Comparison of ENCODE assay signal across 8 cellular contexts in the genomic region with DNA sequence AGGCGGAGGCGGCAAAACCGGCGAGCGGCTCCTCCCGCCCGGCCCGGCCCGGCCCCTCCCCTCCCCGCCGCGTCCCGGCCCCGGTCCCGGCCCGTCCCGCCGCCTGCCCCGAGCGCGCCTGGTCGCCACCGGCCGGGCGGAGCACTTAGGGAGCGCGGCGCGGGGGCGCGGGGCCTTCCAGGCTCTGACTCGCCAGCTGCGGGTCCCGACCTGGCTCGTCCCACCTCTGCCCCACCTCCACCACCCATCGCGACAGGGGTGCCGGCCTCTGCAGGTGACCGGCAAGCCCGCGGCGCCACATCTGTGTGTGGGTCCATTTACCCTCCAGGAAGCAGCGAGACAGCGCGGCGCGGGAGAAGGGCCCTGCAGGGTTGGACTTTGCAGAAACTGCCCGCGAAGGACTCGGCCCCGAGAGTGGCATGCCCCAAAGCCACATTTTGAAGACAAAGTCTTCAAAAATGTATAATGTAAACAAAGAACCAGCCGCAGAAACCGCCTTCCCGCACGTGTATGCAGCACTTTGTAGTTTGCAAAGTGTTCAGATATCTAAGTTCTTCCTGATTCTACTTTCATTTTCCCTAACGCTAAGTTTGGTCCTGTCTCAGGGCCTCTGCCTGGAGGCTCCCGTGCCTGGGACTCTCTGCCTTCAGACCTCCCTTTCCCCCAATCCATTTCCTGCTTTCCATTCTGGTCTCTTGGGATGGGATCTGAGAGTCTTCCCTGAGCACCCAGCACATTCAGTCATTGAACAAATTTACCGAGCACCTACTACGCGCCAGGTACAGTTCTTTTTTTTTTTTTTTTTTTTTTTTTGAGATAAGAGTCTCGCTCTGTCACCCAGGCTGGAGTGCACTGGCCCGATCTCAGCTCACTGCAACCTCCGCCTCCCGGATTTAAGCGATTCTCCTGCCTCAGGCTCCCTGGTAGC. TPM values are rescaled to one million over a fixed set of nuclear protein-coding genes. Genes with fewer than 3 reads are reported as not detected.
DNase-seq lines count a peak whose midpoint lies in the region; ATAC-seq and TF ChIP-seq lines count a peak whose summit lies in the region.

Gene TMCO4 (minus strand): TSS at position 40 of the 928 bp plus-strand sequence. CDS start 19,158 bp downstream, outside the sequence.

- DNase-seq in NK-92 treated with Interleukin-12 subunit alpha and Interleukin-12 subunit beta, amount 100 ng/mL, for 24 hours (lab: John Stamatoyannopoulos, UW): peak; percentile 61
- DNase-seq in NK-92 (lab: John Stamatoyannopoulos, UW; ENCODE audit: unreplicated experiment) (no peak), SK-N-SH (peak; percentile 79), Right ventricle myocardium inferior (ENCODE audit: missing footprints) (peak; percentile 77), ovary (peak; percentile 39 to 66 (median 47)), upper lobe of left lung (peak; percentile 57 to 94)

- peak within 1 kb of the TSS; percentile 90 for H3K4me3 Mint-ChIP-seq in activated naive CD8-positive, alpha-beta T cell

- TF ChIP-seq EP300 in SK-N-SH (IDR thresholded peaks at IDR 0.05; ENCODE audit: borderline replicate concordance in 1 of 2, low read depth in 1 of 2, low read length in 1 of 2) (no peak), ovary (IDR thresholded peaks at IDR 0.05) (no peak), upper lobe of left lung (IDR thresholded peaks at IDR 0.05) (no peak)

- no peaks in the 10 kb centered on the region for H4K20me1 ChIP-seq in SK-N-SH (ENCODE audit: insufficient read depth)

- peak within 1 kb of the TSS; percentile 77 for H3K4me2 ChIP-seq in SK-N-SH

- intact Hi-C loops in Right ventricle myocardium inferior (cut with DNase I) (no loop called here), ovary (cut with DNase I) (loop anchor here in 1 of 4 donors (5.0 kb wide), 1 partner anchor 82 kb away; the partner anchor contains the start of gene OTUD3)

- peak; percentile 52 for ATAC-seq in HG03432 (IDR thresholded peaks at IDR 0.05; ENCODE audit: unreplicated experiment)
- ATAC-seq in Right ventricle myocardium inferior: peak; percentile 75
- ATAC-seq in upper lobe of left lung (ENCODE audit: low FRiP score in 2 of 2): peak; percentile 38 to 87

- H2AFZ ChIP-seq in SK-N-SH (ENCODE audit: low read depth): peak within 1 kb of the TSS; percentile 95

- H3K27ac Mint-ChIP-seq in activated naive CD8-positive, alpha-beta T cell: peak within 1 kb of the TSS; percentile 96

- peaks cover 2% of the 10 kb centered on the region for H3K36me3 Mint-ChIP-seq in activated naive CD8-positive, alpha-beta T cell

- H3K9me3 Mint-ChIP-seq in activated naive CD8-positive, alpha-beta T cell (ENCODE audit: low read depth): no peaks in the 10 kb centered on the region

- H3K9me3 ChIP-seq in SK-N-SH: no peaks in the 10 kb centered on the region
- H3K9me3 ChIP-seq in ovary: no peaks in the 10 kb centered on the region
- H3K9me3 ChIP-seq in upper lobe of left lung: no peaks in the 10 kb centered on the region

- POLR2A ChIA-PET in SK-N-SH (lab: Yijun Ruan, JAX): no interaction called here

- no peaks in the 10 kb centered on the region for H3K79me2 ChIP-seq in SK-N-SH (ENCODE audit: insufficient read depth)

- no peaks in the 10 kb centered on the region for H3F3A ChIP-seq in SK-N-SH (replicated peaks; ENCODE audit: insufficient read depth)

- H3K9me2 ChIP-seq in SK-N-SH: no peaks in the 10 kb centered on the region

- 43% methylated on average over 23 of the region's 65 CpGs for WGBS in SK-N-SH (ENCODE audit: low lambda C conversion rate)
- WGBS in ovary, 3 donors: 10 to 24% (median 14%) methylated on average over 28 to 63 of the region's 65 CpGs
- 22 to 37% methylated on average over 18 to 30 of the region's 65 CpGs for WGBS in upper lobe of left lung, 2 donors

- H3K27ac ChIP-seq in SK-N-SH (ENCODE audit: low read depth in 2 of 2, low read length in 1 of 2) (peak within 1 kb of the TSS in 1 of 2 experiments; percentile 55; a peak in 2 of 4 replicates), ovary (peak within 1 kb of the TSS; percentile 69 to 76), upper lobe of left lung (peak within 1 kb of the TSS; percentile 82 to 87 (median 84))

- peak within 1 kb of the TSS; percentile 54 to 61 for H3K4me3 ChIP-seq in SK-N-SH (ENCODE audit: low read depth in 2 of 2, low read length in 1 of 2)
- H3K4me3 ChIP-seq in ovary: peak within 1 kb of the TSS; percentile 72
- peak within 1 kb of the TSS; percentile 58 to 95 (median 74) for H3K4me3 ChIP-seq in upper lobe of left lung

- H3K4me1 ChIP-seq in SK-N-SH (ENCODE audit: control insufficient read depth in 1 of 2, insufficient read depth in 2 of 2, low read depth in 1 of 2, low read length in 1 of 2) (peaks cover 0 to 6% of the 10 kb centered on the region in 2 experiments; a peak in 1 of 4 replicates), ovary (ENCODE audit: insufficient read depth) (peaks cover 2% of the 10 kb centered on the region), upper lobe of left lung (peaks cover 6 to 17% (median 15%) of the 10 kb centered on the region in 4 donors)

- H3K4me1 Mint-ChIP-seq in activated naive CD8-positive, alpha-beta T cell (ENCODE audit: low read depth): peaks cover 24% of the 10 kb centered on the region

- TF ChIP-seq CTCF in SK-N-SH (IDR thresholded peaks at IDR 0.05): no peak
- no peak for TF ChIP-seq CTCF in ovary (IDR thresholded peaks at IDR 0.05)
- TF ChIP-seq CTCF in upper lobe of left lung (IDR thresholded peaks at IDR 0.05): no peak

- H3K36me3 ChIP-seq in SK-N-SH (replicated peaks in 1 of 2; ENCODE audit: control insufficient read depth in 1 of 2, insufficient read depth in 2 of 2, low read length in 1 of 2) (no peaks in the 10 kb centered on the region), ovary (no peaks in the 10 kb centered on the region), upper lobe of left lung (no peaks in the 10 kb centered on the region)

- TF ChIP-seq RAD21 in SK-N-SH (IDR thresholded peaks at IDR 0.05; ENCODE audit: low read length): no peak

- CTCF ChIA-PET in SK-N-SH (lab: Yijun Ruan, JAX): interaction anchor here (1.0 to 1.5 kb wide), 3 partner anchors 11 to 39 kb away, joined by 3 to 4 read pairs (median 3); no protein-coding TSS in a partner anchor

- TF ChIP-seq POLR2A in ovary (IDR thresholded peaks at IDR 0.05): no peak
- no peak for TF ChIP-seq POLR2A in upper lobe of left lung (IDR thresholded peaks at IDR 0.05)

- H3K27me3 ChIP-seq in SK-N-SH (ENCODE audit: insufficient read depth): no peaks in the 10 kb centered on the region
- H3K27me3 ChIP-seq in ovary: no peaks in the 10 kb centered on the region
- H3K27me3 ChIP-seq in upper lobe of left lung: no peaks in the 10 kb centered on the region

- peak within 1 kb of the TSS; percentile 72 for H3K9ac ChIP-seq in SK-N-SH

- no peaks in the 10 kb centered on the region for H3K27me3 Mint-ChIP-seq in activated naive CD8-positive, alpha-beta T cell

TF ChIP-seq in SK-N-SH, 30 proteins besides CTCF, POLR2A, EP300 and RAD21:
- TF ChIP-seq MAX (IDR thresholded peaks at IDR 0.05; ENCODE audit: low read depth) (peak; percentile 76; the same call in 1 of the 2 replicates), NFIC (IDR thresholded peaks at IDR 0.05; ENCODE audit: borderline replicate concordance) (no peak), RXRA (IDR thresholded peaks at IDR 0.05; ENCODE audit: borderline replicate concordance, low read depth) (no peak), GABPA (IDR thresholded peaks at IDR 0.05; ENCODE audit: low read depth) (no peak), TEAD4 (IDR thresholded peaks at IDR 0.05; ENCODE audit: borderline replicate concordance, insufficient read depth) (no peak), RFX5 (IDR thresholded peaks at IDR 0.05; ENCODE audit: low read length) (no peak), TCF12 (IDR thresholded peaks at IDR 0.05) (no peak), ELF1 (IDR thresholded peaks at IDR 0.05) (0 out of 2 replicates have a peak, but pooled peaks have one; percentile 16), JUND (IDR thresholded peaks at IDR 0.05) (no peak), FOSL2 (IDR thresholded peaks at IDR 0.05; ENCODE audit: borderline replicate concordance, low read depth) (no peak), USF1 (IDR thresholded peaks at IDR 0.05; ENCODE audit: borderline replicate concordance, low read depth) (no peak), YY1 (IDR thresholded peaks at IDR 0.05; ENCODE audit: low read depth) (no peak), MXI1 (IDR thresholded peaks at IDR 0.05; ENCODE audit: low read depth, low read length) (no peak), ZBTB33 (IDR thresholded peaks at IDR 0.05; ENCODE audit: borderline replicate concordance, low read depth) (no peak)

RNA-seq across cellular contexts. Expression of gene TMCO4, which starts in this region (rescaled TPM):
- polyA plus RNA-seq in SK-N-SH (2012; rRNA removed) (3.5 and 4.2 TPM in 2 replicates), ovary (10 to 100 TPM; 14.2 to 14.4 TPM)
- polyA plus RNA-seq in SK-N-SH (2012; cell fraction: cytosol; rRNA removed): 2.9 and 3.6 TPM in 2 replicates
- polyA plus RNA-seq in SK-N-SH (2012; cell fraction: nucleus; rRNA removed): 6.4 and 6.6 TPM in 2 replicates
- total RNA-seq in Right ventricle myocardium inferior (7.6 TPM), ovary (10 to 100 TPM; 16.8 to 26.0 (median 21.4) TPM), upper lobe of left lung (10 to 100 TPM; 19.1 to 46.1 (median 24.9) TPM)
